ENCODE assay signal across 22 cellular contexts in the genomic region with DNA sequence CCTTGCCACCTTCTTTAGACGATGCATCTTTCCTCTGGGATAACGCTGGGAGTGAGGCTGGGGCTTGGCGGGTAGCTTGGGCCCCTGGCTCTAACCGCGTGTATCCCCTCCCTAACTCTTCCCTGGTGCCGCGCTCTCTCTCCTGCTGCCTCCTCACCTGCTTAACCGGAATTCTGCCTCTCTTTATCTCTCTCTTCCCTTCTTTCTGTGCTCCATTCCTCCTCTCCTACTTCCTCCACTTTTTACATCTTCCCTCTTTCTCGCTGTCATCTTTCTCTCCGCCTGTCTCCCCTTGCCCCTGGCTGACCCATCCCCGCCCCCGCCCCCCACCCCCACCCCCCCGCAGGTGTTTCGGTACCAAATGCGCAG. TPM values are rescaled to one million over a fixed set of nuclear protein-coding genes. Genes with fewer than 3 reads are reported as not detected.
DNase-seq lines count a peak whose midpoint lies in the region; ATAC-seq, FAIRE-seq and TF ChIP-seq lines count a peak whose summit lies in the region.
"Had no signal": no experiment of that assay in that cellular context is flagged by ENCODE, and none has a peak within 500 bp of the region (broad histone marks: within the 10 kb centered on the region; RNA-seq: fewer than 3 reads in every experiment).

No MANE protein-coding gene starts in this region.

- CTCF ChIA-PET in activated CD4-positive, alpha-beta memory T cell treated with anti-CD3 and anti-CD28 coated beads, Interleukin-2, amount 10 ng/mL, durations not matched to agents 7 days and 5 days (lab: Charles Lee): no interaction called here
- CTCF ChIA-PET in activated CD4-positive, alpha-beta memory T cell treated with anti-CD3 and anti-CD28 coated beads for 36 hours (lab: Charles Lee): interaction anchor here (1.0 kb wide), 1 partner anchor 9 kb away, joined by 3 read pairs; the partner anchor contains the start of gene AATF

- H3K9me3 ChIP-seq in H9 (ENCODE audit: control insufficient read depth, low read depth, low read length): no peaks in the 10 kb centered on the region
- no peaks in the 10 kb centered on the region for H3K9me3 ChIP-seq in body of pancreas
- H3K9me3 ChIP-seq: Caco-2, upper lobe of right lung had no signal

- H3K27ac Mint-ChIP-seq in activated CD4-positive, alpha-beta memory T cell treated with anti-CD3 and anti-CD28 coated beads, Interleukin-2, amount 10 ng/mL, durations not matched to agents 7 days and 5 days: peak overlapping the region; percentile 28
- H3K27ac Mint-ChIP-seq in activated CD4-positive, alpha-beta memory T cell treated with anti-CD3 and anti-CD28 coated beads for 36 hours: no peak overlapping the region
- H3K27ac Mint-ChIP-seq in H9 (peak overlapping the region in 1 of 3 experiments; percentile 58; a peak in 1 of 7 replicates), brain (peak overlapping the region in 2 of 5 experiments; percentile 74 to 89)
- peak overlapping the region in 2 of 10 donors; percentile 64 to 84 for H3K27ac Mint-ChIP-seq in naive thymus-derived CD8-positive, alpha-beta T cell
- H3K27ac Mint-ChIP-seq: stimulated activated memory B cell treated with anti-CD40 and anti-IgM and Interleukin-4, amounts not matched to agents 10 μg/mL and 1 μg/mL and 100 μg/mL, for 72 hours had no signal

- H3K4me2 ChIP-seq in H9 (ENCODE audit: insufficient read depth, insufficient read length, low read length): peak overlapping the region; percentile 1
- H3K4me2 ChIP-seq: smooth muscle cell had no signal

- peaks cover 53% of the 10 kb centered on the region for H3K4me1 Mint-ChIP-seq in activated CD4-positive, alpha-beta memory T cell treated with anti-CD3 and anti-CD28 coated beads, Interleukin-2, amount 10 ng/mL, durations not matched to agents 7 days and 5 days
- peaks cover 61% of the 10 kb centered on the region for H3K4me1 Mint-ChIP-seq in activated CD4-positive, alpha-beta memory T cell treated with anti-CD3 and anti-CD28 coated beads for 36 hours (ENCODE audit: low read depth)
- peaks cover 45 to 69% of the 10 kb centered on the region in 2 experiments for H3K4me1 Mint-ChIP-seq in H9
- H3K4me1 Mint-ChIP-seq in brain: peaks cover 51% of the 10 kb centered on the region
- peaks cover 22 to 69% (median 58%) of the 10 kb centered on the region in 4 donors for H3K4me1 Mint-ChIP-seq in naive thymus-derived CD8-positive, alpha-beta T cell

- no peak overlapping the region for H2BK20ac ChIP-seq in H9 (ENCODE audit: low read depth, low read length, poor library complexity, severe bottlenecking)

- no peak overlapping the region for H3K4ac ChIP-seq in H9 (ENCODE audit: low read depth, low read length)

- no peak overlapping the region for H3T11ph ChIP-seq in H9 (ENCODE audit: low read length)

- H4K91ac ChIP-seq in H9 (ENCODE audit: insufficient read length, low read depth, low read length): no peak overlapping the region

- H3K9me3 Mint-ChIP-seq in activated CD4-positive, alpha-beta memory T cell treated with anti-CD3 and anti-CD28 coated beads, Interleukin-2, amount 10 ng/mL, durations not matched to agents 7 days and 5 days: no peaks in the 10 kb centered on the region
- no peaks in the 10 kb centered on the region for H3K9me3 Mint-ChIP-seq in activated CD4-positive, alpha-beta memory T cell treated with anti-CD3 and anti-CD28 coated beads for 36 hours
- H3K9me3 Mint-ChIP-seq in H9 (peaks cover 0 to 8% of the 10 kb centered on the region in 2 experiments; a peak in 1 of 5 replicates), brain (peaks cover 0 to 3% (median 0%) of the 10 kb centered on the region in 5 experiments)
- H3K9me3 Mint-ChIP-seq in naive thymus-derived CD8-positive, alpha-beta T cell: peaks cover 0 to 10% (median 0%) of the 10 kb centered on the region in 9 donors
- H3K9me3 Mint-ChIP-seq: stimulated activated memory B cell treated with anti-CD40 and anti-IgM and Interleukin-4, amounts not matched to agents 10 μg/mL and 1 μg/mL and 100 μg/mL, for 72 hours had no signal

- TF ChIP-seq CTCF in H9 (conservative IDR thresholded peaks at IDR 0.05) (no peak), brain (conservative IDR thresholded peaks at IDR 0.05) (no peak), body of pancreas (IDR thresholded peaks at IDR 0.05) (no peak)

- H3K9ac ChIP-seq in H9 (ENCODE audit: extremely low read depth, insufficient read length, low read length): no peak overlapping the region

- no peak overlapping the region for H4K5ac ChIP-seq in H9 (ENCODE audit: insufficient read length, low read depth, low read length)

- H4K20me1 ChIP-seq in H9 (ENCODE audit: control insufficient read depth, insufficient read depth, insufficient read length): peaks cover 4% of the 10 kb centered on the region

- no peak for DNase-seq in activated CD4-positive, alpha-beta memory T cell treated with anti-CD3 and anti-CD28 coated beads, Interleukin-2, amount 10 ng/mL, durations not matched to agents 7 days and 5 days
- DNase-seq in activated CD4-positive, alpha-beta memory T cell treated with anti-CD3 and anti-CD28 coated beads for 36 hours: no peak
- DNase-seq in H9 (peak; percentile 60), body of pancreas (no peak), urothelium cell line (ENCODE audit: low spot score) (no peak), H4 (ENCODE audit: low spot score) (no peak)
- DNase-seq in naive thymus-derived CD8-positive, alpha-beta T cell: no peak
- DNase-seq: Caco-2, dermis blood vessel endothelial cell, head of caudate nucleus, MM.1S, upper lobe of right lung had no signal

- H2AFZ ChIP-seq in H9 (ENCODE audit: low read length): no peak overlapping the region

- H3K18ac ChIP-seq in H9 (ENCODE audit: insufficient read length, low read depth, low read length): no peak overlapping the region

- no peak overlapping the region for H3K23ac ChIP-seq in H9 (ENCODE audit: insufficient read length, low read depth, low read length)

- ATAC-seq in naive thymus-derived CD8-positive, alpha-beta T cell: no peak
- no peak for ATAC-seq in body of pancreas
- ATAC-seq: activated CD4-positive, CD25-positive, alpha-beta regulatory T cell treated with anti-CD3 and anti-CD28 coated beads, Interleukin-2, amount 50 U/mL, for 24 hours; esophagus mucosa; stimulated activated memory B cell treated with anti-CD40 and anti-IgM and Interleukin-4, amounts not matched to agents 10 μg/mL and 1 μg/mL and 100 μg/mL, for 72 hours; T-cell; upper lobe of right lung had no signal

- WGBS in H9 (ENCODE audit: extremely low coverage, insufficient read length, low lambda C conversion rate): 100% methylated on average over 1 of the region's 15 CpGs
- WGBS in body of pancreas, 2 donors: 2 to 7% methylated on average over 15 of the region's 15 CpGs

- peaks cover 21% of the 10 kb centered on the region for H3K23me2 ChIP-seq in H9 (ENCODE audit: insufficient read length, low read depth, low read length, poor library complexity, severe bottlenecking)

- intact Hi-C loops in activated CD4-positive, alpha-beta memory T cell treated with anti-CD3 and anti-CD28 coated beads for 36 hours (cut with micrococcal nuclease): loop anchor here (10.0 kb wide), 1 partner anchor 805 kb away; the partner anchor contains the start of gene HNF1B
- intact Hi-C loops in body of pancreas (cut with DNase I): no loop called here

- H3K79me2 ChIP-seq in H9 (ENCODE audit: insufficient read depth, low read length): no peaks in the 10 kb centered on the region

- TF ChIP-seq POLR2A in body of pancreas (IDR thresholded peaks at IDR 0.05): no peak

- no peak overlapping the region for H3K14ac ChIP-seq in H9 (ENCODE audit: insufficient read depth, low read length)

- no peak overlapping the region for H4K8ac ChIP-seq in H9 (replicated peaks; ENCODE audit: insufficient read length, low read depth, low read length)

- H2BK15ac ChIP-seq in H9 (ENCODE audit: low read depth, low read length): no peak overlapping the region

- H3K27me3 ChIP-seq in H9 (ENCODE audit: insufficient read depth, low read length): peaks cover 83% of the 10 kb centered on the region
- peaks cover 10 to 96% of the 10 kb centered on the region in 2 donors for H3K27me3 ChIP-seq in body of pancreas

- no peak overlapping the region for H3K4me3 ChIP-seq in body of pancreas
- H3K4me3 ChIP-seq: smooth muscle cell, upper lobe of right lung had no signal

- H3K4me3 Mint-ChIP-seq in activated CD4-positive, alpha-beta memory T cell treated with anti-CD3 and anti-CD28 coated beads, Interleukin-2, amount 10 ng/mL, durations not matched to agents 7 days and 5 days: peak overlapping the region; percentile 45
- H3K4me3 Mint-ChIP-seq in activated CD4-positive, alpha-beta memory T cell treated with anti-CD3 and anti-CD28 coated beads for 36 hours: no peak overlapping the region
- H3K4me3 Mint-ChIP-seq in H9 (peak overlapping the region in 1 of 2 experiments; percentile 68; a peak in 3 of 5 replicates), brain (peak overlapping the region; percentile 19 to 86 (median 75))
- H3K4me3 Mint-ChIP-seq in naive thymus-derived CD8-positive, alpha-beta T cell: peak overlapping the region in 6 of 10 donors; percentile 21 to 54 (median 36)
- H3K4me3 Mint-ChIP-seq: stimulated activated memory B cell treated with anti-CD40 and anti-IgM and Interleukin-4, amounts not matched to agents 10 μg/mL and 1 μg/mL and 100 μg/mL, for 72 hours had no signal

- H2AK5ac ChIP-seq in H9 (ENCODE audit: insufficient read length, low read length): no peak overlapping the region

- FAIRE-seq in urothelium cell line (lab: Jason Lieb, UNC): no peak
- FAIRE-seq: G401.6, GM12892 had no signal

- H3K27ac ChIP-seq in H9 (ENCODE audit: insufficient read length, low read depth, low read length) (no peak overlapping the region), body of pancreas (no peak overlapping the region)
- H3K27ac ChIP-seq: upper lobe of right lung had no signal

- no peak overlapping the region for H3K56ac ChIP-seq in H9 (ENCODE audit: insufficient read length, low read depth, low read length)

- H2BK120ac ChIP-seq in H9 (ENCODE audit: low read depth, low read length, poor library complexity, severe bottlenecking): no peak overlapping the region

- no peak overlapping the region for H2BK12ac ChIP-seq in H9 (ENCODE audit: insufficient read length, low read depth, low read length)

- no peaks in the 10 kb centered on the region for H3K4me1 ChIP-seq in H9 (ENCODE audit: insufficient read depth, low read length)
- H3K4me1 ChIP-seq in body of pancreas: peaks cover 64% of the 10 kb centered on the region

- H3K36me3 Mint-ChIP-seq in activated CD4-positive, alpha-beta memory T cell treated with anti-CD3 and anti-CD28 coated beads, Interleukin-2, amount 10 ng/mL, durations not matched to agents 7 days and 5 days (ENCODE audit: low read depth): peaks cover 15% of the 10 kb centered on the region
- peaks cover 2% of the 10 kb centered on the region for H3K36me3 Mint-ChIP-seq in activated CD4-positive, alpha-beta memory T cell treated with anti-CD3 and anti-CD28 coated beads for 36 hours
- H3K36me3 Mint-ChIP-seq in H9 (ENCODE audit: insufficient read depth in 1 of 3, low read depth in 3 of 3) (no peaks in the 10 kb centered on the region; a peak in 1 of 7 replicates), brain (no peaks in the 10 kb centered on the region)
- H3K36me3 Mint-ChIP-seq in naive thymus-derived CD8-positive, alpha-beta T cell: peaks cover 0 to 9% (median 0%) of the 10 kb centered on the region in 3 donors
- H3K36me3 Mint-ChIP-seq: stimulated activated memory B cell treated with anti-CD40 and anti-IgM and Interleukin-4, amounts not matched to agents 10 μg/mL and 1 μg/mL and 100 μg/mL, for 72 hours; T-cell had no signal

- H3K79me1 ChIP-seq in H9 (ENCODE audit: insufficient read depth, low read depth, low read length, poor library complexity, severe bottlenecking): no peaks in the 10 kb centered on the region

- H2BK5ac ChIP-seq in H9 (ENCODE audit: insufficient read length, low read length): no peak overlapping the region

- H3K27me3 Mint-ChIP-seq in activated CD4-positive, alpha-beta memory T cell treated with anti-CD3 and anti-CD28 coated beads, Interleukin-2, amount 10 ng/mL, durations not matched to agents 7 days and 5 days: peaks cover 83% of the 10 kb centered on the region
- peaks cover 81% of the 10 kb centered on the region for H3K27me3 Mint-ChIP-seq in activated CD4-positive, alpha-beta memory T cell treated with anti-CD3 and anti-CD28 coated beads for 36 hours
- H3K27me3 Mint-ChIP-seq in H9 (ENCODE audit: low read depth): peaks cover 100% of the 10 kb centered on the region
- peaks cover 100% of the 10 kb centered on the region for H3K27me3 Mint-ChIP-seq in brain
- H3K27me3 Mint-ChIP-seq in naive thymus-derived CD8-positive, alpha-beta T cell: peaks cover 48 to 87% (median 61%) of the 10 kb centered on the region in 5 donors

- POLR2A ChIA-PET in activated CD4-positive, alpha-beta memory T cell treated with anti-CD3 and anti-CD28 coated beads, Interleukin-2, amount 10 ng/mL, durations not matched to agents 7 days and 5 days (lab: Charles Lee): interaction anchor here (1.1 kb wide), 1 partner anchor 119 kb away, joined by 3 read pairs; no protein-coding TSS in a partner anchor
- POLR2A ChIA-PET in activated CD4-positive, alpha-beta memory T cell treated with anti-CD3 and anti-CD28 coated beads for 36 hours (lab: Charles Lee): interaction anchor here (0.7 kb wide), 1 partner anchor 9 kb away, joined by 3 read pairs; the partner anchor contains the start of gene AATF
- POLR2A ChIA-PET in naive thymus-derived CD8-positive, alpha-beta T cell (lab: Charles Lee): interaction anchor here (4.2 kb wide), 1 partner anchor 8 kb away, joined by 22 read pairs; the partner anchor contains the start of gene AATF

- H3K36me3 ChIP-seq in body of pancreas (replicated peaks in 1 of 2; ENCODE audit: insufficient read depth in 1 of 2, low read depth in 2 of 2): no peaks in the 10 kb centered on the region
- H3K36me3 ChIP-seq: upper lobe of right lung had no signal

RNA-seq across cellular contexts. Expression of gene LHX1, which starts 2.7 kb away (rescaled TPM):
- total RNA-seq in activated CD4-positive, alpha-beta memory T cell treated with anti-CD3 and anti-CD28 coated beads, Interleukin-2, amount 10 ng/mL, durations not matched to agents 7 days and 5 days: under 1 TPM; 0.18 TPM
- total RNA-seq in activated CD4-positive, alpha-beta memory T cell treated with anti-CD3 and anti-CD28 coated beads for 36 hours: under 1 TPM in 1 of 2 experiments, not detected in 1; 0.17 TPM
- 0.20 and 0.22 TPM in 2 replicates for total RNA-seq in H9 (2021)
- not detected for polyA plus RNA-seq in brain (ENCODE audit: insufficient read depth, low read depth, low replicate concordance)
- total RNA-seq in naive thymus-derived CD8-positive, alpha-beta T cell: not detected
- polyA plus RNA-seq in naive thymus-derived CD8-positive, alpha-beta T cell: not detected
- not detected for total RNA-seq in body of pancreas
- total RNA-seq in H4 (2014; rRNA removed; shearing (Covaris generic)): 0.39 and 0.97 TPM in 2 replicates
- total RNA-seq: Caco-2, esophagus mucosa, mucosa of gallbladder, smooth muscle cell, T-cell, upper lobe of right lung had no signal
- polyA plus RNA-seq: AG04450, smooth muscle cell had no signal

RNA-seq across cellular contexts. Expression of gene AATF, which starts 8.8 kb away (rescaled TPM):
- 10 to 100 TPM; 76.7 to 78.8 TPM for total RNA-seq in activated CD4-positive, alpha-beta memory T cell treated with anti-CD3 and anti-CD28 coated beads, Interleukin-2, amount 10 ng/mL, durations not matched to agents 7 days and 5 days
- total RNA-seq in activated CD4-positive, alpha-beta memory T cell treated with anti-CD3 and anti-CD28 coated beads for 36 hours: 10 to 100 TPM; 85.6 to 89.1 TPM
- total RNA-seq in H9 (2021) (69.6 and 74.9 TPM in 2 replicates), body of pancreas (10 to 100 TPM; 16.5 to 28.3 TPM)
- 72.4 TPM for polyA plus RNA-seq in brain (ENCODE audit: insufficient read depth, low read depth, low replicate concordance)
- 10 to 100 TPM; 59.7 to 65.0 TPM for total RNA-seq in naive thymus-derived CD8-positive, alpha-beta T cell
- 10 to 100 TPM; 64.2 to 89.7 (median 69.9) TPM for polyA plus RNA-seq in naive thymus-derived CD8-positive, alpha-beta T cell
- total RNA-seq in H4 (2014; rRNA removed; shearing (Covaris generic)): 45.1 and 47.1 TPM in 2 replicates
